12 cellular contexts compared by ENCODE assay signal in genomic region chr20:47952165-47952564, GRCh38.
DNase-seq lines count a peak whose midpoint lies in the region; ATAC-seq and TF ChIP-seq lines count a peak whose summit lies in the region.
"Had no signal": no experiment of that assay in that cellular context is flagged by ENCODE, and none has a peak within 500 bp of the region (broad histone marks: within the 10 kb centered on the region; RNA-seq: fewer than 3 reads in every experiment).

No MANE protein-coding gene starts in this region.

- TF ChIP-seq EP300 in SK-N-SH (IDR thresholded peaks at IDR 0.05; ENCODE audit: borderline replicate concordance in 1 of 2, low read depth in 1 of 2, low read length in 1 of 2), result no peak

- H3K36me3 ChIP-seq in BLaER1 treated with 17β-estradiol and CSF1 and Interleukin-3, amounts not matched to agents 10 nM and 100 nM, result no peaks in the 10 kb centered on the region
- H3K36me3 ChIP-seq in PC-3 (ENCODE audit: low read depth, low read length), result no peaks in the 10 kb centered on the region
- no peaks in the 10 kb centered on the region for H3K36me3 ChIP-seq in upper lobe of right lung
- no peaks in the 10 kb centered on the region for H3K36me3 ChIP-seq in SK-N-SH (replicated peaks in 1 of 2; ENCODE audit: control insufficient read depth in 1 of 2, insufficient read depth in 2 of 2, low read length in 1 of 2)

- ATAC-seq in PC-3, result no peak
- no peak for ATAC-seq in upper lobe of right lung
- ATAC-seq: GM23338 had no signal

- H3F3A ChIP-seq in PC-3 (ENCODE audit: low read length, unreplicated experiment) (peaks cover 3% of the 10 kb centered on the region), SK-N-SH (replicated peaks; ENCODE audit: insufficient read depth) (no peaks in the 10 kb centered on the region)

- H3K9ac ChIP-seq in BLaER1 treated with 17β-estradiol and CSF1 and Interleukin-3, amounts not matched to agents 10 nM and 100 nM, result no peak overlapping the region
- peak overlapping the region; percentile 59 for H3K9ac ChIP-seq in PC-3 (ENCODE audit: low read length)
- no peak overlapping the region for H3K9ac ChIP-seq in SK-N-SH

- POLR2A ChIA-PET in PC-3 (lab: Charles Lee; ENCODE audit: unreplicated experiment) (no interaction called here), SK-N-SH (lab: Yijun Ruan, JAX) (no interaction called here)

- H3K4me3 ChIP-seq in BLaER1 treated with 17β-estradiol and CSF1 and Interleukin-3, amounts not matched to agents 10 nM and 100 nM, result no peak overlapping the region
- no peak overlapping the region for H3K4me3 ChIP-seq in PC-3 (ENCODE audit: low read length)
- no peak overlapping the region for H3K4me3 ChIP-seq in upper lobe of right lung
- H3K4me3 ChIP-seq in foreskin fibroblast (ENCODE audit: low read depth in 1 of 2, low read length in 2 of 2), result no peak overlapping the region
- H3K4me3 ChIP-seq in SK-N-SH (ENCODE audit: low read depth in 2 of 2, low read length in 1 of 2), result no peak overlapping the region
- H3K4me3 ChIP-seq: GM23338 had no signal

- BruUV-seq in PC-3 (replicated peaks; lab: Mats Ljungman, UMichigan), result no TSS peak

- no peaks in the 10 kb centered on the region for H3K9me2 ChIP-seq in PC-3 (replicated peaks; ENCODE audit: low read length)
- H3K9me2 ChIP-seq in SK-N-SH, result no peaks in the 10 kb centered on the region

- H3K79me2 ChIP-seq in PC-3 (ENCODE audit: low read length) (no peaks in the 10 kb centered on the region), SK-N-SH (ENCODE audit: insufficient read depth) (no peaks in the 10 kb centered on the region)

- intact Hi-C loops in PC-3 (cut with micrococcal nuclease) (no loop called here), upper lobe of right lung (cut with DNase I) (no loop called here)

- H3K27ac ChIP-seq in BLaER1 treated with 17β-estradiol and CSF1 and Interleukin-3, amounts not matched to agents 10 nM and 100 nM, result peak overlapping the region in 6 of 11 experiments; percentile 4 to 50 (median 22); a peak in 6 of 22 replicates
- H3K27ac ChIP-seq in PC-3 (ENCODE audit: low read length), result peak overlapping the region; percentile 93
- peak overlapping the region; percentile 63 for H3K27ac ChIP-seq in epithelial cell of prostate
- no peak overlapping the region for H3K27ac ChIP-seq in upper lobe of right lung
- H3K27ac ChIP-seq in SK-N-SH (ENCODE audit: low read depth in 2 of 2, low read length in 1 of 2), result no peak overlapping the region

- no peak for TF ChIP-seq CTCF in PC-3 (conservative IDR thresholded peaks at IDR 0.05; ENCODE audit: low read depth, low read length)
- TF ChIP-seq CTCF in upper lobe of right lung (IDR thresholded peaks at IDR 0.05), result no peak
- TF ChIP-seq CTCF in foreskin fibroblast (IDR thresholded peaks at IDR 0.05; ENCODE audit: low read depth, low read length), result no peak
- TF ChIP-seq CTCF in SK-N-SH (IDR thresholded peaks at IDR 0.05), result no peak

- TF ChIP-seq RAD21 in SK-N-SH (IDR thresholded peaks at IDR 0.05; ENCODE audit: low read length), result no peak

- H3K9me3 ChIP-seq in BLaER1 treated with 17β-estradiol and CSF1 and Interleukin-3, amounts not matched to agents 10 nM and 100 nM (replicated peaks in 1 of 11), result peaks cover 0 to 10% (median 0%) of the 10 kb centered on the region in 11 experiments; a peak in 3 of 22 replicates
- no peaks in the 10 kb centered on the region for H3K9me3 ChIP-seq in PC-3 (ENCODE audit: low read length)
- H3K9me3 ChIP-seq in upper lobe of right lung, result no peaks in the 10 kb centered on the region
- no peaks in the 10 kb centered on the region for H3K9me3 ChIP-seq in SK-N-SH
- H3K9me3 ChIP-seq: Caco-2 had no signal

- H2AFZ ChIP-seq in PC-3 (ENCODE audit: low read length) (no peak overlapping the region), SK-N-SH (ENCODE audit: low read depth) (no peak overlapping the region)
- H2AFZ ChIP-seq: GM23338 had no signal

- WGBS in SK-N-SH (ENCODE audit: low lambda C conversion rate), result 76% methylated on average over 5 of the region's 9 CpGs

- peaks cover 57 to 75% (median 68%) of the 10 kb centered on the region in 10 experiments for H3K4me1 ChIP-seq in BLaER1 treated with 17β-estradiol and CSF1 and Interleukin-3, amounts not matched to agents 10 nM and 100 nM
- H3K4me1 ChIP-seq in PC-3 (ENCODE audit: insufficient read depth, low read length) (peaks cover 43% of the 10 kb centered on the region), upper lobe of right lung (no peaks in the 10 kb centered on the region), SK-N-SH (ENCODE audit: control insufficient read depth in 1 of 2, insufficient read depth in 2 of 2, low read depth in 1 of 2, low read length in 1 of 2) (peaks cover 0 to 10% of the 10 kb centered on the region in 2 experiments; a peak in 2 of 4 replicates)
- H3K4me1 ChIP-seq: Caco-2 had no signal

- CTCF ChIA-PET in PC-3 (lab: Charles Lee), result no interaction called here
- CTCF ChIA-PET in SK-N-SH (lab: Yijun Ruan, JAX), result no interaction called here

- DNase-seq in PC-3 (no peak), epithelial cell of prostate (ENCODE audit: low read depth, low spot score) (no peak), upper lobe of right lung (peak; percentile 62), foreskin fibroblast (no peak), cortex of kidney (lab: John Stamatoyannopoulos, UW) (no peak), SK-N-SH (no peak)
- DNase-seq: Caco-2; CD8-positive, alpha-beta memory T cell; GF-D8; H7 had no signal

- H4K20me1 ChIP-seq in BLaER1 treated with 17β-estradiol and CSF1 and Interleukin-3, amounts not matched to agents 10 nM and 100 nM, result no peaks in the 10 kb centered on the region
- H4K20me1 ChIP-seq in PC-3 (ENCODE audit: low read length) (no peaks in the 10 kb centered on the region), SK-N-SH (ENCODE audit: insufficient read depth) (no peaks in the 10 kb centered on the region)

- no peaks in the 10 kb centered on the region for H3K27me3 ChIP-seq in BLaER1 treated with 17β-estradiol and CSF1 and Interleukin-3, amounts not matched to agents 10 nM and 100 nM
- H3K27me3 ChIP-seq in PC-3 (ENCODE audit: low read length) (no peaks in the 10 kb centered on the region), upper lobe of right lung (no peaks in the 10 kb centered on the region), SK-N-SH (ENCODE audit: insufficient read depth) (no peaks in the 10 kb centered on the region)

- H3K4me2 ChIP-seq in BLaER1 treated with 17β-estradiol and CSF1 and Interleukin-3, amounts not matched to agents 10 nM and 100 nM, result peak overlapping the region in 10 of 11 experiments; percentile 5 to 70 (median 56); a peak in 20 of 22 replicates
- H3K4me2 ChIP-seq in PC-3 (ENCODE audit: low read length) (peak overlapping the region; percentile 21), SK-N-SH (no peak overlapping the region)
- H3K4me2 ChIP-seq: GM23338 had no signal

TF ChIP-seq in SK-N-SH, 30 proteins besides CTCF, POLR2A, EP300 and RAD21:
- no peak for TF ChIP-seq USF2 (IDR thresholded peaks at IDR 0.05; ENCODE audit: borderline replicate concordance, low read depth, low read length)
- TF ChIP-seq MEF2A (IDR thresholded peaks at IDR 0.05; ENCODE audit: borderline replicate concordance, low read depth), result no peak
- TF ChIP-seq IRF3 (IDR thresholded peaks at IDR 0.05; ENCODE audit: low read depth, low read length), result no peak
- no peak for TF ChIP-seq NRF1 (IDR thresholded peaks at IDR 0.05; ENCODE audit: low read depth, low read length)
- TF ChIP-seq MXI1 (IDR thresholded peaks at IDR 0.05; ENCODE audit: low read depth, low read length), result no peak
- no peak for TF ChIP-seq MAX (IDR thresholded peaks at IDR 0.05; ENCODE audit: low read depth)
- no peak for TF ChIP-seq TCF12 (IDR thresholded peaks at IDR 0.05)
- no peak for TF ChIP-seq RCOR1 (IDR thresholded peaks at IDR 0.05; ENCODE audit: low read length)
- TF ChIP-seq RFX5 (IDR thresholded peaks at IDR 0.05; ENCODE audit: low read length), result no peak
- no peak for TF ChIP-seq NFIC (IDR thresholded peaks at IDR 0.05; ENCODE audit: borderline replicate concordance)

Comparison
In these comparisons a context has a peak if more than half of its experiments do, and no peak if none do; other contexts are left out.
1. H3K27ac ChIP-seq: peak in BLaER1 treated with 17β-estradiol and CSF1 and Interleukin-3, amounts not matched to agents 10 nM and 100 nM (6 of 11), PC-3 (single experiment) and epithelial cell of prostate (single experiment); none in upper lobe of right lung (single experiment) and SK-N-SH (0 of 2).